Comparison of ENCODE assay signal across 1 cellular context in the genomic region with DNA sequence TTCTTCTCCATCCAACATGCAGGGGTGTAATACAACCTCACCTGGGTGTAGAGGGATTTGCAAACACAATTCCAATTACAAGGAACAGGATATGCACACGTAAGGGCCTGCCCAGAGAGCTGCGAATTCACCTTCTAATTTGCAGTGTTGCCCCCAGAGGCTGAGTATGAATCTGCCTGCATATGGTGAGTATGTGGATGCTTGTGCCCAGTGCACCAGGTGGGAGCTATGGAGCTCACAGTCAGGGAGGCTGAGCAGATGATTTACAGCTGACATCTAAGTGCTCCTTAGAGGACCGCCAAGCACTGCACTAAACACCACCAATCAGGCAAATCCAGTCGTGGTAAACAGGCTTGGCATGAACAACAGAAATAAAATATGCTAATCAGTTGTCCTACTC.
TF ChIP-seq lines count a peak whose summit lies in the region.

No MANE protein-coding gene starts in this region.

TF ChIP-seq in GM23338, 12 proteins besides CTCF, POLR2A, EP300 and RAD21 (continued from another document):
- TF ChIP-seq NANOG (IDR thresholded peaks at IDR 0.05; ENCODE audit: borderline replicate concordance) (no peak), STAT1 (IDR thresholded peaks at IDR 0.05; ENCODE audit: unreplicated experiment) (no peak), POLR2AphosphoS5 (IDR thresholded peaks at IDR 0.05; ENCODE audit: low read depth) (no peak)
- TF ChIP-seq, protein P1, sequence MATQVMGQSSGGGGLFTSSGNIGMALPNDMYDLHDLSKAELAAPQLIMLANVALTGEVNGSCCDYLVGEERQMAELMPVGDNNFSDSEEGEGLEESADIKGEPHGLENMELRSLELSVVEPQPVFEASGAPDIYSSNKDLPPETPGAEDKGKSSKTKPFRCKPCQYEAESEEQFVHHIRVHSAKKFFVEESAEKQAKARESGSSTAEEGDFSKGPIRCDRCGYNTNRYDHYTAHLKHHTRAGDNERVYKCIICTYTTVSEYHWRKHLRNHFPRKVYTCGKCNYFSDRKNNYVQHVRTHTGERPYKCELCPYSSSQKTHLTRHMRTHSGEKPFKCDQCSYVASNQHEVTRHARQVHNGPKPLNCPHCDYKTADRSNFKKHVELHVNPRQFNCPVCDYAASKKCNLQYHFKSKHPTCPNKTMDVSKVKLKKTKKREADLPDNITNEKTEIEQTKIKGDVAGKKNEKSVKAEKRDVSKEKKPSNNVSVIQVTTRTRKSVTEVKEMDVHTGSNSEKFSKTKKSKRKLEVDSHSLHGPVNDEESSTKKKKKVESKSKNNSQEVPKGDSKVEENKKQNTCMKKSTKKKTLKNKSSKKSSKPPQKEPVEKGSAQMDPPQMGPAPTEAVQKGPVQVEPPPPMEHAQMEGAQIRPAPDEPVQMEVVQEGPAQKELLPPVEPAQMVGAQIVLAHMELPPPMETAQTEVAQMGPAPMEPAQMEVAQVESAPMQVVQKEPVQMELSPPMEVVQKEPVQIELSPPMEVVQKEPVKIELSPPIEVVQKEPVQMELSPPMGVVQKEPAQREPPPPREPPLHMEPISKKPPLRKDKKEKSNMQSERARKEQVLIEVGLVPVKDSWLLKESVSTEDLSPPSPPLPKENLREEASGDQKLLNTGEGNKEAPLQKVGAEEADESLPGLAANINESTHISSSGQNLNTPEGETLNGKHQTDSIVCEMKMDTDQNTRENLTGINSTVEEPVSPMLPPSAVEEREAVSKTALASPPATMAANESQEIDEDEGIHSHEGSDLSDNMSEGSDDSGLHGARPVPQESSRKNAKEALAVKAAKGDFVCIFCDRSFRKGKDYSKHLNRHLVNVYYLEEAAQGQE (IDR thresholded peaks at IDR 0.05; ENCODE audit: unreplicated experiment): no peak
